Comparison of ENCODE assay signal across 13 cellular contexts in genomic region chr20:63692436-63693078, GRCh38. TPM values are rescaled to one million over a fixed set of nuclear protein-coding genes. Genes with fewer than 3 reads are reported as not detected.
DNase-seq lines count a peak whose midpoint lies in the region; ATAC-seq, FAIRE-seq and TF ChIP-seq lines count a peak whose summit lies in the region.
"Had no signal": no experiment of that assay in that cellular context is flagged by ENCODE, and none has a peak within 500 bp of the region (broad histone marks: within the 10 kb centered on the region; RNA-seq: fewer than 3 reads in every experiment).

No MANE protein-coding gene starts in this region.

- TF ChIP-seq POLR2A in H54 (IDR thresholded peaks at IDR 0.05; ENCODE audit: low read depth, low read length) = no peak

- H3K4me3 ChIP-seq in AG04450 (ENCODE audit: low read depth, low read length) (no peak overlapping the region), cardiac fibroblast (replicated peaks in 1 of 2; ENCODE audit: low read depth in 2 of 2, low read length in 2 of 2) (no peak overlapping the region)
- H3K4me3 ChIP-seq: esophagus squamous epithelium, thyroid gland had no signal

- H3K27me3 ChIP-seq in AG04450 (ENCODE audit: control insufficient read depth, insufficient read depth, low read length) = no peaks in the 10 kb centered on the region
- H3K27me3 ChIP-seq: esophagus squamous epithelium, thyroid gland had no signal

- FAIRE-seq in H54 (lab: Jason Lieb, UNC) = no peak

- 0 out of 2 replicates have a peak, but pooled peaks have one; percentile 13 for TF ChIP-seq CTCF in AG04450 (IDR thresholded peaks at IDR 0.05; ENCODE audit: low read depth, low read length)
- TF ChIP-seq CTCF in cardiac fibroblast (IDR thresholded peaks at IDR 0.05; ENCODE audit: low read depth, low read length) = peak; percentile 32

- no peak for ATAC-seq in GM18498 (IDR thresholded peaks at IDR 0.05; ENCODE audit: unreplicated experiment)

- H3K27ac ChIP-seq in AG04450 (ENCODE audit: low read depth, low read length) = no peak overlapping the region

- H3K9me3 ChIP-seq in AG04450 (ENCODE audit: control insufficient read depth, insufficient read depth, low read length) = no peaks in the 10 kb centered on the region; the same call in 1 of the 2 replicates
- H3K9me3 ChIP-seq: esophagus squamous epithelium, thyroid gland had no signal

- POLR2A ChIA-PET in AG04450 (lab: Yijun Ruan, JAX) = interaction anchor here (1.0 to 1.2 kb wide), 2 partner anchors 10 to 39 kb away, joined by 4 to 6 read pairs; partner anchors contain the start of gene STMN3

- CTCF ChIA-PET in AG04450 (lab: Charles Lee) = no interaction called here

- DNase-seq in AG04450 (ENCODE audit: low read depth, low spot score) (no peak), H54 (ENCODE audit: insufficient read length, low spot score) (peak; percentile 46), cardiac fibroblast (ENCODE audit: low read depth in 2 of 2) (peak in 1 of 2 donors; percentile 34), myocyte (ENCODE audit: low read depth) (peak; percentile 66), superior temporal gyrus (ENCODE audit: extremely low spot score) (no peak), NCI-H146 treated with DMSO at 0.1 percent for 48 hours (lab: John Stamatoyannopoulos, UW; ENCODE audit: unreplicated experiment) (no peak)
- no peak for DNase-seq in activated CD8-positive, alpha-beta memory T cell treated with anti-CD3 and anti-CD28 coated beads, Interleukin-2, amount 50 U/mL, for 4 hours
- DNase-seq: DND-41, esophagus squamous epithelium, mammary epithelial cell, NCI-H446 treated with DMSO at 0.1 percent for 48 hours, thyroid gland had no signal

RNA-seq across cellular contexts. Expression of gene TNFRSF6B, which starts 3.9 kb away (rescaled TPM):
- 2.5 and 5.2 TPM in 2 replicates for polyA plus RNA-seq in AG04450 (2011; rRNA removed)
- 0.74 and 1.2 TPM in 2 replicates for polyA minus RNA-seq in AG04450 (2011; rRNA and poly(A)+ RNA removed)
- 4.9 and 5.2 TPM in 2 replicates for total RNA-seq in myocyte
- 1.6 TPM for polyA plus RNA-seq in myocyte (2012)

RNA-seq across cellular contexts. Expression of gene ARFRP1, which starts 15.2 kb away (rescaled TPM):
- polyA plus RNA-seq in AG04450 (2011; rRNA removed) = 21.4 and 23.8 TPM in 2 replicates
- 21.6 and 22.1 TPM in 2 replicates for polyA minus RNA-seq in AG04450 (2011; rRNA and poly(A)+ RNA removed)
- total RNA-seq in myocyte = 47.1 and 63.1 TPM in 2 replicates
- polyA plus RNA-seq in myocyte (2012) = 63.9 TPM

RNA-seq across cellular contexts. Expression of gene ZGPAT, which starts 15.3 kb away (rescaled TPM):
- 8.7 and 10.6 TPM in 2 replicates for polyA plus RNA-seq in AG04450 (2011; rRNA removed)
- 8.0 and 13.3 TPM in 2 replicates for polyA minus RNA-seq in AG04450 (2011; rRNA and poly(A)+ RNA removed)
- total RNA-seq in myocyte = 21.4 and 33.2 TPM in 2 replicates
- 20.6 TPM for polyA plus RNA-seq in myocyte (2012)

RNA-seq across cellular contexts. Expression of gene RTEL1, which starts 34.4 kb away (rescaled TPM):
- 11.3 and 14.6 TPM in 2 replicates for polyA plus RNA-seq in AG04450 (2011; rRNA removed)
- polyA minus RNA-seq in AG04450 (2011; rRNA and poly(A)+ RNA removed) = 25.6 and 41.1 TPM in 2 replicates
- total RNA-seq in myocyte = 12.2 and 16.6 TPM in 2 replicates
- polyA plus RNA-seq in myocyte (2012) = 14.2 TPM

RNA-seq across cellular contexts. Expression of gene STMN3, which starts 39.3 kb away (rescaled TPM):
- 21.8 and 26.9 TPM in 2 replicates for polyA plus RNA-seq in AG04450 (2011; rRNA removed)
- polyA minus RNA-seq in AG04450 (2011; rRNA and poly(A)+ RNA removed) = 11.3 and 13.3 TPM in 2 replicates
- 13.8 and 14.7 TPM in 2 replicates for total RNA-seq in myocyte
- 6.9 TPM for polyA plus RNA-seq in myocyte (2012)

Comparison
In these comparisons a context has a peak if more than half of its experiments do, and no peak if none do; other contexts are left out.
1. DNase-seq: peak in H54 (single experiment) and myocyte (single experiment); none in AG04450 (single experiment), superior temporal gyrus (single experiment), NCI-H146 treated with DMSO at 0.1 percent for 48 hours (single experiment) and activated CD8-positive, alpha-beta memory T cell treated with anti-CD3 and anti-CD28 coated beads, Interleukin-2, amount 50 U/mL, for 4 hours (single experiment).